ENCODE assay signal across 19 cellular contexts in genomic region chr10:3129581-3130340, GRCh38. TPM values are rescaled to one million over a fixed set of nuclear protein-coding genes. Genes with fewer than 3 reads are reported as not detected.
DNase-seq lines count a peak whose midpoint lies in the region; ATAC-seq, FAIRE-seq and TF ChIP-seq lines count a peak whose summit lies in the region.
"Had no signal": no experiment of that assay in that cellular context is flagged by ENCODE, and none has a peak within 500 bp of the region (broad histone marks: within the 10 kb centered on the region; RNA-seq: fewer than 3 reads in every experiment).

No MANE protein-coding gene starts in this region.

- intact Hi-C loops in HepG2 (cut with micrococcal nuclease; ENCODE audit: unreplicated experiment), result no loop called here
- intact Hi-C loops in right lobe of liver (cut with DNase I), result no loop called here
- intact Hi-C loops in kidney (cut with DNase I), result no loop called here

- H3K27ac ChIP-seq in HepG2 (ENCODE audit: extremely low read length, insufficient read depth, low read length) (no peak overlapping the region), right lobe of liver (no peak overlapping the region), VCaP (peak overlapping the region; percentile 64), kidney (ENCODE audit: low read depth in 2 of 2, low read length in 2 of 2) (no peak overlapping the region)
- H3K27ac ChIP-seq: PC-9 had no signal

- DNase-seq in HepG2 (ENCODE audit: low spot score) (no peak), right lobe of liver (no peak), kidney (peak; percentile 79)
- no peak for DNase-seq in stimulated activated naive B cell treated with anti-CD40 and anti-IgM and Interleukin-4, amounts not matched to agents 10 μg/mL and 1 μg/mL and 100 μg/mL, for 72 hours
- DNase-seq: C1 segment of cervical spinal cord, GF-D8, NCI-H1417 treated with DMSO at 0.1 percent for 48 hours, NCI-H187 treated with DMSO at 0.1 percent for 48 hours, NCI-H226, NCI-H524, NCI-H82, PC-9 had no signal

- H3K9me3 ChIP-seq in HepG2 (ENCODE audit: low read length), result no peaks in the 10 kb centered on the region
- no peaks in the 10 kb centered on the region for H3K9me3 ChIP-seq in right lobe of liver
- H3K9me3 ChIP-seq in kidney (ENCODE audit: control insufficient read depth in 1 of 2, low read length in 2 of 2), result no peaks in the 10 kb centered on the region

- H2AFZ ChIP-seq in HepG2 (ENCODE audit: low read length), result no peak overlapping the region
- H2AFZ ChIP-seq: PC-9 had no signal

- TF ChIP-seq POLR2A in HepG2 (IDR thresholded peaks at IDR 0.05; ENCODE audit: insufficient read depth in 1 of 2, low read depth in 2 of 2, low read length in 2 of 2), result no peak
- no peak for TF ChIP-seq POLR2A in right lobe of liver (IDR thresholded peaks at IDR 0.05)

- FAIRE-seq in HepG2 (lab: Jason Lieb, UNC), result no peak
- no peak for FAIRE-seq in kidney (lab: Jason Lieb, UNC)
- FAIRE-seq: GM12891, GM18507, H1 had no signal

- ATAC-seq in HepG2, result no peak
- no peak for ATAC-seq in right lobe of liver
- ATAC-seq in stimulated activated naive B cell treated with anti-CD40 and anti-IgM and Interleukin-4, amounts not matched to agents 10 μg/mL and 1 μg/mL and 100 μg/mL, for 72 hours (replicated peaks), result peak in 1 of 2 donors; percentile 4
- no peak for ATAC-seq in GM21367 (IDR thresholded peaks at IDR 0.05; ENCODE audit: unreplicated experiment)
- no peak for ATAC-seq in GM19397 (IDR thresholded peaks at IDR 0.05; ENCODE audit: unreplicated experiment)
- ATAC-seq in HG02623 (IDR thresholded peaks at IDR 0.05; ENCODE audit: unreplicated experiment), result no peak

- TF ChIP-seq CTCF in HepG2 (CRISPR knock-in tag; IDR thresholded peaks at IDR 0.05) (no peak), right lobe of liver (IDR thresholded peaks at IDR 0.05) (no peak), VCaP (conservative IDR thresholded peaks at IDR 0.05) (no peak), kidney (IDR thresholded peaks at IDR 0.05; ENCODE audit: borderline replicate concordance, extremely low read depth, insufficient read depth) (no peak)

- TF ChIP-seq EP300 in HepG2 (IDR thresholded peaks at IDR 0.05; ENCODE audit: low read depth in 2 of 2, low read length in 2 of 2), result no peak
- TF ChIP-seq EP300 in HepG2 (CRISPR knock-in tag; IDR thresholded peaks at IDR 0.05; ENCODE audit: borderline replicate concordance), result no peak

- CTCF ChIA-PET in HepG2 (lab: Yijun Ruan, JAX; ENCODE audit: low intra/inter-chr PET ratio, low total read pairs), result no interaction called here

- H3K27me3 ChIP-seq in HepG2 (ENCODE audit: control insufficient read depth in 1 of 2, insufficient read depth in 2 of 2, low read length in 2 of 2), result no peaks in the 10 kb centered on the region
- no peaks in the 10 kb centered on the region for H3K27me3 ChIP-seq in right lobe of liver

- no peak for TF ChIP-seq RAD21 in HepG2 (CRISPR knock-in tag; IDR thresholded peaks at IDR 0.05)

- no peaks in the 10 kb centered on the region for H3K27me3 Mint-ChIP-seq in stimulated activated naive B cell treated with anti-CD40 and anti-IgM and Interleukin-4, amounts not matched to agents 10 μg/mL and 1 μg/mL and 100 μg/mL, for 72 hours

- in situ Hi-C loops in HepG2 (cut with HindIII; ENCODE audit: extremely low pct_ligation_motif_present, low pct_unique_long_range_greater_than_20kb), result no loop called here

- WGBS in HepG2 (ENCODE audit: low lambda C conversion rate), result 96% methylated on average over 9 of the region's 40 CpGs
- WGBS in right lobe of liver (ENCODE audit: insufficient coverage, low coverage, low lambda C conversion rate, missing lambda C conversion rate), result 90% methylated on average over 10 of the region's 40 CpGs

- H3K9ac ChIP-seq in HepG2 (ENCODE audit: insufficient read depth, low read depth, low read length) (no peak overlapping the region), kidney (ENCODE audit: low read length in 2 of 2) (no peak overlapping the region)

- peaks cover 0 to 2% of the 10 kb centered on the region in 2 donors for H3K4me1 Mint-ChIP-seq in stimulated activated naive B cell treated with anti-CD40 and anti-IgM and Interleukin-4, amounts not matched to agents 10 μg/mL and 1 μg/mL and 100 μg/mL, for 72 hours

- H3K4me3 ChIP-seq in HepG2 (replicated peaks in 1 of 3; ENCODE audit: insufficient read depth in 1 of 3, low read depth in 2 of 3, low read length in 3 of 3), result no peak overlapping the region
- no peak overlapping the region for H3K4me3 ChIP-seq in right lobe of liver
- no peak overlapping the region for H3K4me3 ChIP-seq in kidney (ENCODE audit: low read length in 2 of 2)
- H3K4me3 ChIP-seq: PC-9 had no signal

- POLR2A ChIA-PET in HepG2 (lab: Yijun Ruan, JAX), result no interaction called here

- no peaks in the 10 kb centered on the region for H4K20me1 ChIP-seq in HepG2 (ENCODE audit: insufficient read depth, low read length)

- H3K36me3 ChIP-seq in HepG2 (replicated peaks in 1 of 2; ENCODE audit: control insufficient read depth in 1 of 2, insufficient read depth in 2 of 2, low read length in 2 of 2) (no peaks in the 10 kb centered on the region; a peak in 1 of 5 replicates), right lobe of liver (peaks cover 0 to 14% (median 1%) of the 10 kb centered on the region in 4 donors), kidney (ENCODE audit: control insufficient read depth in 1 of 2, insufficient read depth in 2 of 2, low read length in 2 of 2) (peaks cover 6 to 28% of the 10 kb centered on the region in 2 donors)

- no peaks in the 10 kb centered on the region for H3K79me2 ChIP-seq in HepG2 (ENCODE audit: insufficient read depth, low read length)

- no peaks in the 10 kb centered on the region for H3K4me1 ChIP-seq in HepG2 (ENCODE audit: insufficient read depth, low read length)
- no peaks in the 10 kb centered on the region for H3K4me1 ChIP-seq in right lobe of liver
- peaks cover 4 to 8% of the 10 kb centered on the region in 2 donors for H3K4me1 ChIP-seq in kidney (ENCODE audit: control insufficient read depth in 1 of 2, insufficient read depth in 1 of 2, low read depth in 1 of 2, low read length in 2 of 2)

- peaks cover 53 to 85% of the 10 kb centered on the region in 2 donors for H3K36me3 Mint-ChIP-seq in stimulated activated naive B cell treated with anti-CD40 and anti-IgM and Interleukin-4, amounts not matched to agents 10 μg/mL and 1 μg/mL and 100 μg/mL, for 72 hours

- H3K27ac Mint-ChIP-seq in stimulated activated naive B cell treated with anti-CD40 and anti-IgM and Interleukin-4, amounts not matched to agents 10 μg/mL and 1 μg/mL and 100 μg/mL, for 72 hours, result peak overlapping the region; percentile 84

- no TSS peak for BruUV-seq in HepG2 (replicated peaks; lab: Mats Ljungman, UMichigan)

- H3K4me3 Mint-ChIP-seq in stimulated activated naive B cell treated with anti-CD40 and anti-IgM and Interleukin-4, amounts not matched to agents 10 μg/mL and 1 μg/mL and 100 μg/mL, for 72 hours, result no peak overlapping the region

- H3K4me2 ChIP-seq in HepG2 (ENCODE audit: low read depth, low read length), result no peak overlapping the region
- H3K4me2 ChIP-seq: PC-9 had no signal

- peaks cover 0 to 1% of the 10 kb centered on the region in 2 donors for H3K9me3 Mint-ChIP-seq in stimulated activated naive B cell treated with anti-CD40 and anti-IgM and Interleukin-4, amounts not matched to agents 10 μg/mL and 1 μg/mL and 100 μg/mL, for 72 hours

TF ChIP-seq in HepG2, 621 proteins besides CTCF, POLR2A, EP300 and RAD21:
- TF ChIP-seq ZNF496 (CRISPR knock-in tag; IDR thresholded peaks at IDR 0.05; ENCODE audit: insufficient replicate concordance), result no peak
- no peak for TF ChIP-seq ZNF431 (CRISPR knock-in tag; IDR thresholded peaks at IDR 0.05; ENCODE audit: borderline replicate concordance, low read depth)
- TF ChIP-seq ZNF230 (CRISPR knock-in tag; IDR thresholded peaks at IDR 0.05), result no peak
- TF ChIP-seq SRSF1 (optimal IDR thresholded peaks at IDR 0.05; ENCODE audit: low read depth, low read length), result no peak
- no peak for TF ChIP-seq ZNF33A (CRISPR knock-in tag; IDR thresholded peaks at IDR 0.05; ENCODE audit: borderline replicate concordance)
- TF ChIP-seq ZNF329 (CRISPR knock-in tag; IDR thresholded peaks at IDR 0.05; ENCODE audit: low read depth), result no peak
- TF ChIP-seq AGO2 (optimal IDR thresholded peaks at IDR 0.05; ENCODE audit: low read depth, low read length), result peak; percentile 22
- TF ChIP-seq ZNF430 (CRISPR knock-in tag; IDR thresholded peaks at IDR 0.05), result no peak

RNA-seq across cellular contexts. Expression of gene PITRM1, which starts 42.8 kb away (rescaled TPM):
- total RNA-seq in HepG2 (2016; rRNA removed; fragmentation: Illumina TruSeq; extraction: Trizol), result 29.0 and 32.7 TPM in 2 replicates
- 8.3 and 8.8 TPM in 2 replicates for total RNA-seq in HepG2 (2016; cell fraction: cytosol; rRNA removed; fragmentation: Illumina TruSeq; extraction: Trizol; ENCODE audit: low read depth)
- total RNA-seq in HepG2 (2016; cell fraction: insoluble cytoplasmic fraction; rRNA removed; fragmentation: Illumina TruSeq; extraction: Trizol), result 29.0 and 33.1 TPM in 2 replicates
- total RNA-seq in HepG2 (2016; cell fraction: membrane; rRNA removed; fragmentation: Illumina TruSeq; extraction: Trizol), result 11.5 and 11.9 TPM in 2 replicates
- total RNA-seq in HepG2 (2016; cell fraction: nucleus; rRNA removed; fragmentation: Illumina TruSeq; extraction: Trizol), result 28.7 and 29.3 TPM in 2 replicates
- 16.4 and 19.1 TPM in 2 replicates for polyA plus RNA-seq in HepG2 (2011; rRNA removed)
- 12.9 and 13.0 TPM in 2 replicates for polyA plus RNA-seq in HepG2 (2011; cell fraction: cytosol; rRNA removed)
- 84.4 and 95.5 TPM in 2 replicates for polyA plus RNA-seq in HepG2 (2011; cell fraction: nucleus; rRNA removed)
- polyA plus RNA-seq in HepG2 (2012), result 19.8 and 21.0 TPM in 2 replicates
- 2.3 and 3.0 TPM in 2 replicates for polyA plus RNA-seq in HepG2 (2016; cell fraction: cytosol; fragmentation: Illumina TruSeq; extraction: Trizol; ENCODE audit: low read depth)
- polyA plus RNA-seq in HepG2 (2016; cell fraction: insoluble cytoplasmic fraction; fragmentation: Illumina TruSeq; extraction: Trizol; ENCODE audit: low read depth), result 31.6 and 32.4 TPM in 2 replicates
- 8.1 and 8.6 TPM in 2 replicates for polyA plus RNA-seq in HepG2 (2016; cell fraction: membrane; fragmentation: Illumina TruSeq; extraction: Trizol; ENCODE audit: low read depth)
- 39.5 and 48.0 TPM in 2 replicates for polyA plus RNA-seq in HepG2 (2016; cell fraction: nucleus; fragmentation: Illumina TruSeq; extraction: Trizol; ENCODE audit: insufficient read depth, low read depth)
- 24.6 and 24.7 TPM in 2 replicates for polyA minus RNA-seq in HepG2 (2011; rRNA and poly(A)+ RNA removed; ENCODE audit: low replicate concordance)
- polyA minus RNA-seq in HepG2 (2011; cell fraction: cytosol; rRNA and poly(A)+ RNA removed), result 12.9 and 13.6 TPM in 2 replicates
- polyA minus RNA-seq in HepG2 (2011; cell fraction: nucleus; rRNA and poly(A)+ RNA removed), result 40.6 and 44.6 TPM in 2 replicates
- 10 to 100 TPM; 40.7 to 59.5 (median 49.7) TPM for total RNA-seq in right lobe of liver
- 60.7 TPM for total RNA-seq in kidney
- 28.8 TPM for polyA plus RNA-seq in kidney (ENCODE audit: insufficient read depth, low read depth, low replicate concordance)
